Comparison of ENCODE assay signal across 22 cellular contexts in the genomic region with DNA sequence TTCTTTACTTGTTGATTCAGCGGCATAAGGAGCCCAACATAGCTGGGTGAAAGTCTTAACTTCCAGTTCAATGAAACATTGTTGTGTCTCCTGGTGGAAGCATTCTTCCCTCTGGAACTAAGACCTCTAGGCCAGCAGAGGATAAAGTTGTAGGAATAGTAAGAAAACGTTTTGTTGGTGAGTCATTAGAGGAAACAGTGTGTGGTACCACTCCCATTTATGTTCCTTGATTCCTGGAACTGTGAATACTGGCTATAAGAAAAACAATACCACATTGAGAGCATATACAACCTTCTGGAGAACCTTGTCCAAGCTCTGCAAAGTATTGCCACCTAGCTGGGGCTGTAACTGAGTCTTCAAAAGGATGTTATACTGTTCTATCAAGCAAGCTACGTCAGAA.
"Had no signal": no experiment of that assay in that cellular context is flagged by ENCODE, and none has a peak within 500 bp of the region (broad histone marks: within the 10 kb centered on the region; RNA-seq: fewer than 3 reads in every experiment).

No MANE protein-coding gene starts in this region.

- ATAC-seq: activated T-cell treated with anti-CD3 and anti-CD28 coated beads, Interleukin-2, amount 50 U/mL, for 4 hours; gastrocnemius medialis; left lobe of liver; right cardiac atrium; stimulated activated naive CD8-positive, alpha-beta T cell treated with anti-CD3 and anti-CD28 coated beads, Interleukin-15, Interleukin-2, amounts not matched to agents 100 U/mL and 50 U/mL, for 24 hours; T-cell; WTC11 had no signal

- H3K27ac Mint-ChIP-seq: activated CD4-positive, alpha-beta memory T cell treated with anti-CD3 and anti-CD28 coated beads, Interleukin-2, amount 10 ng/mL, durations not matched to agents 7 days and 5 days; activated naive CD4-positive, alpha-beta T cell treated with anti-CD3 and anti-CD28 coated beads for 36 hours; dendritic cell treated with granulocyte-macrophage colony-stimulating factor and Interleukin-4, amounts not matched to agents 40 ng/mL and 50 ng/mL, for 4 days; progenitor cell of endocrine pancreas; T-cell; WTC11 had no signal

- H3K4me3 ChIP-seq: gastrocnemius medialis, lung, skin epidermis, tibial artery had no signal

- H3K4me3 Mint-ChIP-seq: activated CD4-positive, alpha-beta memory T cell treated with anti-CD3 and anti-CD28 coated beads, Interleukin-2, amount 10 ng/mL, durations not matched to agents 7 days and 5 days; activated naive CD4-positive, alpha-beta T cell treated with anti-CD3 and anti-CD28 coated beads for 36 hours; activated T-cell treated with anti-CD3 and anti-CD28 coated beads, Interleukin-2, amount 50 U/mL, for 4 hours; dendritic cell treated with granulocyte-macrophage colony-stimulating factor and Interleukin-4, amounts not matched to agents 40 ng/mL and 50 ng/mL, for 4 days; T-cell; WTC11 had no signal

- H3K36me3 Mint-ChIP-seq: T-cell, WTC11 had no signal

- H3K27me3 Mint-ChIP-seq: activated CD4-positive, alpha-beta memory T cell treated with anti-CD3 and anti-CD28 coated beads, Interleukin-2, amount 10 ng/mL, durations not matched to agents 7 days and 5 days; dendritic cell treated with granulocyte-macrophage colony-stimulating factor and Interleukin-4, amounts not matched to agents 40 ng/mL and 50 ng/mL, for 4 days; progenitor cell of endocrine pancreas; T-cell had no signal

- DNase-seq: activated CD4-positive, alpha-beta memory T cell treated with anti-CD3 and anti-CD28 coated beads, Interleukin-2, amount 10 ng/mL, durations not matched to agents 7 days and 5 days; activated CD4-positive, alpha-beta T cell treated with anti-CD3 and anti-CD28 coated beads for 4 hours; activated naive CD4-positive, alpha-beta T cell treated with anti-CD3 and anti-CD28 coated beads for 36 hours; activated T-cell treated with anti-CD3 and anti-CD28 coated beads, Interleukin-2, amount 50 U/mL, for 4 hours; aorta; effector memory CD4-positive, alpha-beta T cell; gastrocnemius medialis; head of caudate nucleus; kidney; midbrain; occipital lobe; right cardiac atrium; stimulated activated naive CD8-positive, alpha-beta T cell treated with anti-CD3 and anti-CD28 coated beads, Interleukin-15, Interleukin-2, amounts not matched to agents 100 U/mL and 50 U/mL, for 24 hours; substantia nigra; T-cell; tibial artery had no signal

- H3K4me1 Mint-ChIP-seq: activated CD4-positive, alpha-beta memory T cell treated with anti-CD3 and anti-CD28 coated beads, Interleukin-2, amount 10 ng/mL, durations not matched to agents 7 days and 5 days; T-cell; WTC11 had no signal
